ENCODE assay signal across 8 cellular contexts in the genomic region with DNA sequence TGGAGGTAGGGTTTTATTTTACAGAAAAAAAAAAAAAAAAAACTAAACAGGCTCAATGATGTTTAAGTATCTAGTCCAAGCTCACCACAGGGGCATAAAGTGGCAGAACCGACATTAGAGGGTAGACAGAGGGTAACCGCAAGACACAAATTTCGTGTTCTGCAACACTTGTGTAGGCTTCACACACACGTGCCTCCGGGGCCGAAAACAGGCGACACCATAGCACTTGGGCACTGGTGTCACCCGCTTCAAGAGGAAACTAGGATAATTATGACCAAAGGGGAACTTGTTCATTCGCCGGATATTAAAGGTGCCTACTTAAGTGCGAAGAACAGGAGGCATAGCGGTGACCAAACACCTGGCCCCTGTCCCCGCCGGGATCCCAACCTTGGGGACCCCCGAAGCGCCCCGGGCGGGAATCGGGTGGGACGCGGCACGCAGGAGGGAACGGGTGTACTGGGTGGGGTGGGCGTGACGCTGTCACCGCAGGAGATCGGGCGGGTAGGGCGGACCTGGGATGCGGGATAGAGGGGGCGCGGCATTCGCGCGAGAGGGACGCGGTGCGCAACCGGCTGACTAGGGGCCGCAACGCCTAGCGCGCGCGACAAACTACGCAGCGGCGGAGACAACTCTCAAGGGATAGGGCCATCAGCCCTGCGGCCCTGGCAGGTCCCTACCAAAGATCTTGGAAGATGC. TPM values are rescaled to one million over a fixed set of nuclear protein-coding genes. Genes with fewer than 3 reads are reported as not detected.
A peak's percentile ranks its signal among the peaks of the same experiment; 100 is the strongest.
DNase-seq lines count a peak whose midpoint lies in the region; TF ChIP-seq lines count a peak whose summit lies in the region.

No MANE protein-coding gene starts in this region.

- no peak for TF ChIP-seq EP300 in stomach (IDR thresholded peaks at IDR 0.05)

- H3K27ac ChIP-seq in muscle layer of colon (ENCODE audit: low read depth, low read length): peak overlapping the region; percentile 16
- H3K27ac ChIP-seq in stomach: peak overlapping the region; percentile 67 to 83 (median 80)

- H3K9ac ChIP-seq in muscle layer of colon (ENCODE audit: low read length): peak overlapping the region; percentile 42

- H3K4me1 ChIP-seq in muscle layer of colon (ENCODE audit: insufficient read depth, low read length): peaks cover 13% of the 10 kb centered on the region
- H3K4me1 ChIP-seq in stomach: peaks cover 0 to 33% (median 32%) of the 10 kb centered on the region in 4 donors

- H3K27me3 ChIP-seq in muscle layer of colon (ENCODE audit: control insufficient read depth in 1 of 2, insufficient read depth in 2 of 2, low read length in 2 of 2): no peaks in the 10 kb centered on the region
- H3K27me3 ChIP-seq in stomach: no peaks in the 10 kb centered on the region

- intact Hi-C loops in stomach (cut with DNase I; ENCODE audit: low total_unique reads): no loop called here

- no peaks in the 10 kb centered on the region for H3K36me3 ChIP-seq in muscle layer of colon (ENCODE audit: insufficient read depth, low read length)
- peaks cover 0 to 5% (median 0%) of the 10 kb centered on the region in 4 donors for H3K36me3 ChIP-seq in stomach

- peak overlapping the region; percentile 95 for H3K4me3 ChIP-seq in HFF-Myc (replicated peaks; ENCODE audit: low read depth, low read length)
- H3K4me3 ChIP-seq in muscle layer of colon (ENCODE audit: low read depth in 1 of 2, low read length in 2 of 2): peak overlapping the region; percentile 61 to 94
- peak overlapping the region; percentile 60 to 99 (median 92) for H3K4me3 ChIP-seq in stomach

- TF ChIP-seq CTCF in HFF-Myc (IDR thresholded peaks at IDR 0.05; ENCODE audit: low read depth, low read length, missing control alignments) (no peak), stomach (IDR thresholded peaks at IDR 0.05) (no peak)

- TF ChIP-seq POLR2A in stomach (IDR thresholded peaks at IDR 0.05): no peak

- H3K9me3 ChIP-seq in muscle layer of colon (ENCODE audit: low read length) (no peaks in the 10 kb centered on the region), stomach (no peaks in the 10 kb centered on the region)

- DNase-seq in NCI-H345 (lab: John Stamatoyannopoulos, UW) (peak; percentile 60), NCI-H345 treated with DMSO at 0.1 percent for 48 hours (lab: John Stamatoyannopoulos, UW; ENCODE audit: unreplicated experiment) (no peak), HFF-Myc (ENCODE audit: extremely low read depth, low read depth) (no peak), M059J (ENCODE audit: low read depth) (peak; percentile 24), stomach (peak; percentile 29)
- DNase-seq in activated CD4-positive, CD25-positive, alpha-beta regulatory T cell treated with anti-CD3 and anti-CD28 coated beads, Interleukin-2, amount 50 U/mL, for 16 hours (ENCODE audit: low read depth, low spot score): peak; percentile 2
- peak; percentile 40 for DNase-seq in effector CD8-positive, alpha-beta T cell (lab: John Stamatoyannopoulos, UW)

- 1 to 6% (median 2%) methylated on average over 15 to 49 of the region's 49 CpGs for WGBS in stomach, 5 donors

RNA-seq across cellular contexts. Expression of a gene that starts 0.6 kb away (rescaled TPM):
- total RNA-seq in M059J (2014; rRNA removed; shearing (Covaris generic)): 31.3 and 37.4 TPM in 2 replicates
- 10 to 100 TPM in 1 of 5 donors, 1 to 10 TPM in 3, not detected in 1; 1.2 to 11.7 (median 6.8) TPM for total RNA-seq in stomach
- polyA plus RNA-seq in stomach: 10 to 100 TPM in 1 of 3 donors, 1 to 10 TPM in 2; 7.9 to 10.8 (median 8.1) TPM

RNA-seq across cellular contexts. Expression of a gene that starts 0.9 kb away (rescaled TPM):
- total RNA-seq in M059J (2014; rRNA removed; shearing (Covaris generic)): 32.4 and 41.1 TPM in 2 replicates
- 1 to 10 TPM; 2.0 to 8.5 (median 4.5) TPM for total RNA-seq in stomach
- 1 to 10 TPM; 2.7 to 3.4 (median 3.1) TPM for polyA plus RNA-seq in stomach

RNA-seq across cellular contexts. Expression of a gene that starts 54.8 kb away (rescaled TPM):
- 22.3 and 33.3 TPM in 2 replicates for total RNA-seq in M059J (2014; rRNA removed; shearing (Covaris generic))
- 10 to 100 TPM in 4 of 5 donors, 1 to 10 TPM in 1; 5.2 to 37.1 (median 15.8) TPM for total RNA-seq in stomach
- polyA plus RNA-seq in stomach: 10 to 100 TPM in 1 of 3 donors, 1 to 10 TPM in 2; 5.7 to 11.0 (median 6.8) TPM

RNA-seq across cellular contexts. Expression of a gene that starts 55.1 kb away (rescaled TPM):
- total RNA-seq in M059J (2014; rRNA removed; shearing (Covaris generic)): 8.9 and 11.6 TPM in 2 replicates
- 10 to 100 TPM in 4 of 5 donors, 1 to 10 TPM in 1; 6.1 to 67.6 (median 37.9) TPM for total RNA-seq in stomach
- polyA plus RNA-seq in stomach: 10 to 100 TPM in 1 of 3 donors, 1 to 10 TPM in 2; 8.1 to 13.6 (median 9.2) TPM

Comparison
In these comparisons a context has a peak if more than half of its experiments do, and no peak if none do; other contexts are left out.
1. DNase-seq: peak in NCI-H345 (single experiment), M059J (single experiment), activated CD4-positive, CD25-positive, alpha-beta regulatory T cell treated with anti-CD3 and anti-CD28 coated beads, Interleukin-2, amount 50 U/mL, for 16 hours (single experiment), effector CD8-positive, alpha-beta T cell (single experiment) and stomach (single experiment); none in NCI-H345 treated with DMSO at 0.1 percent for 48 hours (single experiment) and HFF-Myc (single experiment).
2. Peak in every context shown above with its lines, with median percentiles within 50 percentile points of each other: H3K4me3 ChIP-seq.